Comparison of ENCODE assay signal across 19 cellular contexts in the genomic region with DNA sequence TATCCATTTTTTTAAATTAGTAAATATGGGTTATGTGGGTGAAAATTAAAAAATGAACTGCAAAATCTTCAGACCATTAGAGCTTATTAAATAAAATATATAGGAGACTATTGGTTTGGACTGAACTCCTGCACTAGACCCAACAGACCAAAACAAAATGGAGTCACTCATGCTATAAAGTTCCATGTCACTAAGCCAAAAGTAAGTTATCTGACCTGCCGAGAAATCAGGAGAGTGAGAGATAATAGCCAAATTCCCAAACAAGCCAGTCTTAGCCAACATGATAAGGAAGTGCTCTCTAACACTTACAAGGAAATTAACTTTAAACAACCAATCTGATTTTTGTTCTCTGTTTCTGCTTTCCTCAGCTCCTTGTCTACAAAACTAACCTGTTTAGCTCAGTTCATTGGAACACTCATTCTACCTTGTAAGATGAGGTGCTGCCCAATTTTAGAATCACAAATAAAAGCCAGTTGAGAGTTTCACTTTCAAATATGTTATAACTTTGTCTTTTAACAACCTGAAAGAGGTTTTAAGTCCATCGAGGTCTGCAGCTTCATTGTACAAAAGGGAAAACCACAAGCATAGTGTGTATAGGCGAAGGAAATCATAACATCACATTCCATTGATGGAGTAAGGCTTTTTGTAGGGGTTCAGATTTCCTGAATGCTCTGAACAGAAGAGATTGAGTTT.
"Had no signal": no experiment of that assay in that cellular context is flagged by ENCODE, and none has a peak within 500 bp of the region (broad histone marks: within the 10 kb centered on the region; RNA-seq: fewer than 3 reads in every experiment).

No MANE protein-coding gene starts in this region.

- H3K36me3 Mint-ChIP-seq: T-cell had no signal

- H3K9me3 ChIP-seq: breast epithelium, esophagus squamous epithelium, transverse colon, uterus had no signal

- H3K27me3 Mint-ChIP-seq: activated B cell treated with CpG ODN at 0.5 μM for 24 hours; activated CD4-positive, alpha-beta memory T cell treated with anti-CD3 and anti-CD28 coated beads, Interleukin-2, amount 10 ng/mL, durations not matched to agents 7 days and 5 days; activated T-cell treated with anti-CD3 and anti-CD28 coated beads, Interleukin-2, amount 50 U/mL, for 24 hours; progenitor cell of endocrine pancreas; stimulated activated naive CD8-positive, alpha-beta T cell treated with anti-CD3 and anti-CD28 coated beads, Interleukin-15, Interleukin-2, amounts not matched to agents 100 ng/mL and 50 ng/mL, for 24 hours; T-cell had no signal

- H3K27ac ChIP-seq: breast epithelium, esophagus squamous epithelium, transverse colon, uterus had no signal

- H3K4me3 ChIP-seq: breast epithelium, esophagus squamous epithelium, lung, transverse colon, uterus had no signal

- H3K4me1 ChIP-seq: breast epithelium, esophagus squamous epithelium, uterus had no signal

- H3K27me3 ChIP-seq: breast epithelium, esophagus squamous epithelium, transverse colon, uterus had no signal

- H3K4me1 Mint-ChIP-seq: activated B cell treated with CpG ODN at 0.5 μM for 24 hours; activated CD4-positive, alpha-beta memory T cell treated with anti-CD3 and anti-CD28 coated beads, Interleukin-2, amount 10 ng/mL, durations not matched to agents 7 days and 5 days; nephron progenitor cell; T-cell had no signal

- H3K9me3 Mint-ChIP-seq: activated CD4-positive, alpha-beta memory T cell treated with anti-CD3 and anti-CD28 coated beads, Interleukin-2, amount 10 ng/mL, durations not matched to agents 7 days and 5 days; nephron progenitor cell had no signal

- H3K4me3 Mint-ChIP-seq: activated B cell treated with CpG ODN at 0.5 μM for 24 hours; activated CD4-positive, alpha-beta memory T cell treated with anti-CD3 and anti-CD28 coated beads, Interleukin-2, amount 10 ng/mL, durations not matched to agents 7 days and 5 days; activated naive CD4-positive, alpha-beta T cell treated with anti-CD3 and anti-CD28 coated beads for 36 hours; activated T-cell treated with anti-CD3 and anti-CD28 coated beads, Interleukin-2, amount 50 U/mL, for 24 hours; nephron progenitor cell; stimulated activated naive CD8-positive, alpha-beta T cell treated with anti-CD3 and anti-CD28 coated beads, Interleukin-15, Interleukin-2, amounts not matched to agents 100 ng/mL and 50 ng/mL, for 24 hours; T-cell had no signal

- DNase-seq: activated B cell treated with CpG ODN at 0.5 μM for 24 hours; activated CD4-positive, alpha-beta memory T cell treated with anti-CD3 and anti-CD28 coated beads, Interleukin-2, amount 10 ng/mL, durations not matched to agents 7 days and 5 days; activated CD4-positive, alpha-beta T cell treated with anti-CD3 and anti-CD28 coated beads for 4 hours; activated naive CD4-positive, alpha-beta T cell treated with anti-CD3 and anti-CD28 coated beads for 36 hours; activated T-cell treated with anti-CD3 and anti-CD28 coated beads, Interleukin-2, amount 50 U/mL, for 24 hours; anterior cingulate cortex; cerebellar nuclear complex; effector CD8-positive, alpha-beta T cell; esophagus squamous epithelium; midbrain; nephron progenitor cell; occipital lobe; T-cell; transverse colon; uterus had no signal

- H3K27ac Mint-ChIP-seq: activated B cell treated with CpG ODN at 0.5 μM for 24 hours; activated CD4-positive, alpha-beta memory T cell treated with anti-CD3 and anti-CD28 coated beads, Interleukin-2, amount 10 ng/mL, durations not matched to agents 7 days and 5 days; activated naive CD4-positive, alpha-beta T cell treated with anti-CD3 and anti-CD28 coated beads for 36 hours; activated T-cell treated with anti-CD3 and anti-CD28 coated beads, Interleukin-2, amount 50 U/mL, for 24 hours; nephron progenitor cell; progenitor cell of endocrine pancreas; stimulated activated naive CD8-positive, alpha-beta T cell treated with anti-CD3 and anti-CD28 coated beads, Interleukin-15, Interleukin-2, amounts not matched to agents 100 ng/mL and 50 ng/mL, for 24 hours; T-cell had no signal

- H3K36me3 ChIP-seq: breast epithelium, esophagus squamous epithelium, transverse colon, uterus had no signal

- ATAC-seq: T-cell had no signal
